15 cellular contexts compared by ENCODE assay signal in the genomic region with DNA sequence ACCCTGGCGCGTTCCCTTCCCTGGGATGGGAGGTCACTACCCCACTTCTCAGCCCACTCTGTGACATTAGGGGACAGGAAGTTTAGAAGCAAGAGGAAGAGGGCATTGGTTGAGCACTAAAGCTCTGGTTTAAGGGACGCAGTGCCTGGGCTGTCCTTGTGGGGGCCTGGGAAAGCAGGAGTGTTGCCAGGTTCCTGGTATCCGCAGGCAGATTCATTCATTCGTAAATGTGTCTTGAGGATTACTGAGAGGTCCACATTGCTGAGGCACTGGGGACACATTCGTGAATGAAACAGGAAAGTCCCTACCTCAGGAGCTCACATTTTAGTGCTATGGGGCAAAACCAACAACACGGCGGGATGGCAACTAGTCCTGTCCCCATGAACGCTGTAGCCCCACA.
"Had no signal": no experiment of that assay in that cellular context is flagged by ENCODE, and none has a peak within 500 bp of the region (broad histone marks: within the 10 kb centered on the region; RNA-seq: fewer than 3 reads in every experiment).

No MANE protein-coding gene starts in this region.

- H3K27ac ChIP-seq: esophagus squamous epithelium, gastroesophageal sphincter, ovary had no signal

- H3K9me3 ChIP-seq: esophagus squamous epithelium, gastroesophageal sphincter, mucosa of descending colon, ovary had no signal

- H3K4me1 Mint-ChIP-seq: naive thymus-derived CD8-positive, alpha-beta T cell had no signal

- DNase-seq: effector memory CD4-positive, alpha-beta T cell; esophagus squamous epithelium; foreskin fibroblast; glutamatergic neuron; mammary epithelial cell; naive thymus-derived CD8-positive, alpha-beta T cell; ovary; small intestine; stimulated activated CD4-positive, alpha-beta T cell treated with anti-CD3 and anti-CD28 coated beads, Interleukin-12 subunit alpha, Interleukin-12 subunit beta, amount 100 ng/mL, for 4 hours; stimulated activated naive CD4-positive, alpha-beta T cell treated with Interleukin-2 at 50 U/mL for 16 hours; trophoblast cell had no signal

- H3K36me3 ChIP-seq: esophagus squamous epithelium, gastroesophageal sphincter, ovary had no signal

- H3K27ac Mint-ChIP-seq: naive thymus-derived CD8-positive, alpha-beta T cell had no signal

- H3K36me3 Mint-ChIP-seq: naive thymus-derived CD8-positive, alpha-beta T cell had no signal

- ATAC-seq: gastroesophageal sphincter; left lobe of liver; mucosa of descending colon; naive thymus-derived CD8-positive, alpha-beta T cell; right cardiac atrium had no signal

- H3K9me3 Mint-ChIP-seq: naive thymus-derived CD8-positive, alpha-beta T cell had no signal

- H3K4me3 ChIP-seq: esophagus squamous epithelium, gastroesophageal sphincter, mucosa of descending colon, ovary had no signal

- H3K27me3 ChIP-seq: gastroesophageal sphincter, ovary had no signal

- H3K27me3 Mint-ChIP-seq: naive thymus-derived CD8-positive, alpha-beta T cell had no signal

- H3K4me3 Mint-ChIP-seq: naive thymus-derived CD8-positive, alpha-beta T cell had no signal
